ENCODE assay signal across 10 cellular contexts in the genomic region with DNA sequence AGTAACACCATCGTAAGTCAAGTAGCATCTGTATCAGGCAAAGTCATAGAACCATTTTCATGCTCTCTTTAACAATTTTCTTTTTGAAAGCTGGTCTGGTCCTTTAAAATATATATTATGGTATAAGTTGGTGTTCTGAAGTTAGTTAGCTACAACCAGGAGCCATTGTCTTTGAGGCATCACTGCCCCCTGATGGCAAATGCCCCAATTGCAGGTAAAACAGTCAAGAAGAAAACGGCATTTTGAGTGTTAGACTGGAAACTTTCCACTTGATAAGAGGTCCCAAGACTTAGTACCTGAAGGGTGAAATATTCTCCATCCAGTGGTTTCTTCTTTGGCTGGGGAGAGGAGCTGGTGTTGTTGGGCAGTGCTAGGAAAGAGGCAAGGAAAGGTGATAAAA.
DNase-seq lines count a peak whose midpoint lies in the region; ATAC-seq and TF ChIP-seq lines count a peak whose summit lies in the region.
"Had no signal": no experiment of that assay in that cellular context is flagged by ENCODE, and none has a peak within 500 bp of the region (broad histone marks: within the 10 kb centered on the region; RNA-seq: fewer than 3 reads in every experiment).

No MANE protein-coding gene starts in this region.

- no peak overlapping the region for H3K9ac ChIP-seq in OCI-LY3 (ENCODE audit: low read length)

- H3K27ac ChIP-seq in OCI-LY3 (ENCODE audit: low read length) (no peak overlapping the region), substantia nigra (ENCODE audit: low read depth, low read length, poor library complexity, severe bottlenecking) (no peak overlapping the region)
- H3K27ac ChIP-seq: C4-2B had no signal

- H3K4me2 ChIP-seq in OCI-LY3 (ENCODE audit: low read length): no peak overlapping the region

- no peaks in the 10 kb centered on the region for H3K9me3 ChIP-seq in OCI-LY3 (ENCODE audit: insufficient read depth, low read length)

- TF ChIP-seq CTCF in OCI-LY3 (IDR thresholded peaks at IDR 0.05; ENCODE audit: low read depth, low read length): peak; percentile 40

- DNase-seq in NCI-H748 (lab: John Stamatoyannopoulos, UW; ENCODE audit: unreplicated experiment): peak; percentile 16
- DNase-seq in NCI-H748 treated with DMSO at 0.1 percent for 48 hours (lab: John Stamatoyannopoulos, UW): no peak
- peak; percentile 38 for DNase-seq in cerebellar cortex (ENCODE audit: low spot score)
- peak; percentile 61 to 71 for DNase-seq in stimulated activated CD4-positive, alpha-beta T cell treated with anti-CD3 and anti-CD28 coated beads, Interleukin-2, amount 100 ng/mL, for 24 hours
- no peak for DNase-seq in dedifferentiated amniotic fluid mesenchymal stem cell (ENCODE audit: extremely low spot score)
- DNase-seq in substantia nigra (lab: John Stamatoyannopoulos, UW): no peak

- H4K20me1 ChIP-seq in OCI-LY3 (ENCODE audit: insufficient read depth, low read length): no peaks in the 10 kb centered on the region

- ATAC-seq in HG02884 (IDR thresholded peaks at IDR 0.05; ENCODE audit: unreplicated experiment): no peak
- ATAC-seq: activated T-cell treated with anti-CD3 and anti-CD28 coated beads, Interleukin-2, amount 50 U/mL, for 72 hours had no signal

- no peak overlapping the region for H2AFZ ChIP-seq in OCI-LY3 (ENCODE audit: low read depth, low read length)

- H3K36me3 ChIP-seq in OCI-LY3 (replicated peaks; ENCODE audit: low read depth, low read length): peaks cover 31% of the 10 kb centered on the region

- no peak overlapping the region for H3K4me3 ChIP-seq in OCI-LY3 (ENCODE audit: low read length)

- no peaks in the 10 kb centered on the region for H3K4me1 ChIP-seq in OCI-LY3 (ENCODE audit: low read length)

- H3K79me2 ChIP-seq in OCI-LY3 (ENCODE audit: low read length): no peaks in the 10 kb centered on the region; the same call in 1 of the 2 replicates

- no peaks in the 10 kb centered on the region for H3K27me3 ChIP-seq in OCI-LY3 (ENCODE audit: low read depth, low read length)

Comparison
In these comparisons a context has a peak if more than half of its experiments do, and no peak if none do; other contexts are left out.
1. DNase-seq: peak in NCI-H748 (single experiment), cerebellar cortex (single experiment) and stimulated activated CD4-positive, alpha-beta T cell treated with anti-CD3 and anti-CD28 coated beads, Interleukin-2, amount 100 ng/mL, for 24 hours (2 of 2); none in NCI-H748 treated with DMSO at 0.1 percent for 48 hours (single experiment), dedifferentiated amniotic fluid mesenchymal stem cell (single experiment) and substantia nigra (0 of 49).